18 cellular contexts compared by ENCODE assay signal in genomic region chr3:186451371-186451770, GRCh38.
DNase-seq lines count a peak whose midpoint lies in the region; ATAC-seq and TF ChIP-seq lines count a peak whose summit lies in the region.
"Had no signal": no experiment of that assay in that cellular context is flagged by ENCODE, and none has a peak within 500 bp of the region (broad histone marks: within the 10 kb centered on the region; RNA-seq: fewer than 3 reads in every experiment).

No MANE protein-coding gene starts in this region.

- peak overlapping the region; percentile 55 for H2AK9ac ChIP-seq in IMR-90 (replicated peaks; ENCODE audit: low read depth, low read length, poor library complexity)

- no peak overlapping the region for H2AFZ ChIP-seq in IMR-90 (replicated peaks; ENCODE audit: low read length, poor library complexity)

- no peak overlapping the region for H3K18ac ChIP-seq in IMR-90 (ENCODE audit: low read depth, low read length)

- H3K23ac ChIP-seq in IMR-90 (ENCODE audit: low read depth, low read length): no peak overlapping the region

- no peak for DNase-seq in IMR-90
- peak; percentile 83 for DNase-seq in NOMO-1 treated with DMSO at 0.1 percent for 48 hours (lab: John Stamatoyannopoulos, UW; ENCODE audit: unreplicated experiment)
- DNase-seq in coronary artery (ENCODE audit: low spot score): peak; percentile 21
- no peak for DNase-seq in NCI-H1694 treated with DMSO at 0.1 percent for 48 hours (lab: John Stamatoyannopoulos, UW)
- no peak for DNase-seq in NCI-H526 (lab: John Stamatoyannopoulos, UW)
- DNase-seq in NCI-H2081 (lab: John Stamatoyannopoulos, UW): no peak
- DNase-seq in NCI-H146 treated with DMSO at 0.1 percent for 48 hours (lab: John Stamatoyannopoulos, UW; ENCODE audit: unreplicated experiment): no peak
- DNase-seq: CD4-positive, alpha-beta T cell; DMS79; GF-D8; KBM-7; NCI-H1105 treated with DMSO at 0.1 percent for 48 hours; NCI-H2029 treated with DMSO at 0.1 percent for 48 hours; NCI-H510A; NCI-H82; SHP77 had no signal

- H3K56ac ChIP-seq in IMR-90 (ENCODE audit: extremely low read depth, insufficient read depth, low read length): no peak overlapping the region

- dilution Hi-C loops in IMR-90 (cut with HindIII; ENCODE audit: low sequenced_read_pairs, unreplicated experiment): no loop called here

- H4K20me1 ChIP-seq in IMR-90 (ENCODE audit: insufficient read depth, low read length): no peaks in the 10 kb centered on the region

- TF ChIP-seq POLR2A in IMR-90 (IDR thresholded peaks at IDR 0.05; ENCODE audit: low read depth, low read length): no peak

- no peak overlapping the region for H3K9ac ChIP-seq in IMR-90 (ENCODE audit: low read depth, low read length)

- peaks cover 12% of the 10 kb centered on the region for H3K27me3 ChIP-seq in IMR-90 (ENCODE audit: control insufficient read depth, insufficient read depth, low read length)

- H3K79me1 ChIP-seq in IMR-90 (ENCODE audit: low read depth in 1 of 2, low read length in 2 of 2): no peaks in the 10 kb centered on the region

- H4K91ac ChIP-seq in IMR-90 (ENCODE audit: insufficient read depth, low read depth, low read length): no peak overlapping the region

- H4K5ac ChIP-seq in IMR-90 (ENCODE audit: low read depth, low read length): no peak overlapping the region

- no peak overlapping the region for H3K4me2 ChIP-seq in IMR-90 (ENCODE audit: low read depth, low read length)
- H3K4me2 ChIP-seq: GM23338 had no signal

- POLR2A ChIA-PET in IMR-90 (lab: Charles Lee; ENCODE audit: unreplicated experiment): no interaction called here

- 88% methylated on average over 2 of the region's 6 CpGs; no CpG with 5 or more reads in 1 of the 2 experiments for WGBS in IMR-90 (ENCODE audit: extremely low coverage in 2 of 2, insufficient read length in 1 of 2), 2 experiments

- no peak for ATAC-seq in IMR-90 (ENCODE audit: low read depth)
- ATAC-seq: GM23338, HCT116 had no signal

- H3K36me3 ChIP-seq in IMR-90 (ENCODE audit: control insufficient read depth, insufficient read depth, low read length): no peaks in the 10 kb centered on the region

- H3K4me1 ChIP-seq in IMR-90 (ENCODE audit: control insufficient read depth, insufficient read depth, low read length): peaks cover 3% of the 10 kb centered on the region; the same call in 1 of the 2 replicates

- no peaks in the 10 kb centered on the region for H3K9me3 ChIP-seq in IMR-90 (ENCODE audit: control insufficient read depth, insufficient read depth, low read length)

- H3K14ac ChIP-seq in IMR-90 (replicated peaks; ENCODE audit: low read depth, low read length): no peak overlapping the region

- H2AK5ac ChIP-seq in IMR-90 (ENCODE audit: low read depth, low read length): no peak overlapping the region

- TF ChIP-seq RAD21 in IMR-90 (IDR thresholded peaks at IDR 0.05; ENCODE audit: low read length): no peak

- intact Hi-C loops in IMR-90 (cut with micrococcal nuclease): no loop called here

- H3K9me1 ChIP-seq in IMR-90 (ENCODE audit: insufficient read depth, low read length): no peaks in the 10 kb centered on the region

- BruUV-seq in IMR-90 (replicated peaks; lab: Mats Ljungman, UMichigan): no TSS peak

- no peak overlapping the region for H3K4me3 ChIP-seq in IMR-90 (ENCODE audit: insufficient read depth, low read depth, low read length)
- H3K4me3 ChIP-seq in coronary artery: no peak overlapping the region
- H3K4me3 ChIP-seq: GM23338 had no signal

- no peak for TF ChIP-seq CTCF in IMR-90 (conservative IDR thresholded peaks at IDR 0.05; ENCODE audit: low read depth, low read length)
- no peak for TF ChIP-seq CTCF in coronary artery (IDR thresholded peaks at IDR 0.05)

- no peak overlapping the region for H2BK120ac ChIP-seq in IMR-90 (ENCODE audit: low read depth, low read length)

- no peak overlapping the region for H2BK20ac ChIP-seq in IMR-90 (ENCODE audit: low read depth, low read length)

- H2BK5ac ChIP-seq in IMR-90 (ENCODE audit: low read depth, low read length, poor library complexity, severe bottlenecking): no peak overlapping the region

- H2BK15ac ChIP-seq in IMR-90 (ENCODE audit: low read depth, low read length): no peak overlapping the region

- H3K27ac ChIP-seq in IMR-90 (ENCODE audit: insufficient read depth, low read length) (no peak overlapping the region), coronary artery (no peak overlapping the region)

- H4K8ac ChIP-seq in IMR-90 (ENCODE audit: low read depth in 2 of 2, low read length in 2 of 2): no peak overlapping the region

- CTCF ChIA-PET in IMR-90 (lab: Yijun Ruan, JAX): no interaction called here

- in situ Hi-C loops in IMR-90 (cut with MboI; ENCODE audit: low sequenced_read_pairs): no loop called here

- no peak overlapping the region for H3K4ac ChIP-seq in IMR-90 (ENCODE audit: low read depth, low read length)

TF ChIP-seq in IMR-90, 13 proteins besides CTCF, POLR2A, EP300 and RAD21:
- TF ChIP-seq RCOR1 (IDR thresholded peaks at IDR 0.05; ENCODE audit: insufficient replicate concordance, low read length): no peak
- no peak for TF ChIP-seq FOS (IDR thresholded peaks at IDR 0.05; ENCODE audit: low read depth, low read length)
- TF ChIP-seq MAZ (IDR thresholded peaks at IDR 0.05; ENCODE audit: borderline replicate concordance, low read depth, low read length): no peak
- no peak for TF ChIP-seq USF2 (IDR thresholded peaks at IDR 0.05; ENCODE audit: low read depth, low read length)
- TF ChIP-seq RFX5 (IDR thresholded peaks at IDR 0.05; ENCODE audit: low read depth, low read length): no peak
- no peak for TF ChIP-seq ELK1 (IDR thresholded peaks at IDR 0.05; ENCODE audit: borderline replicate concordance, low read depth, low read length)
- TF ChIP-seq NFE2L2 (IDR thresholded peaks at IDR 0.05; ENCODE audit: low read depth, low read length): no peak
- TF ChIP-seq MAFK (IDR thresholded peaks at IDR 0.05; ENCODE audit: low read depth, low read length): no peak
- TF ChIP-seq MXI1 (IDR thresholded peaks at IDR 0.05; ENCODE audit: borderline replicate concordance, low read depth, low read length): no peak
- no peak for TF ChIP-seq CHD1 (IDR thresholded peaks at IDR 0.05; ENCODE audit: low read depth, low read length)
- TF ChIP-seq CEBPB (IDR thresholded peaks at IDR 0.05; ENCODE audit: low read depth, low read length): no peak
- no peak for TF ChIP-seq SMC3 (IDR thresholded peaks at IDR 0.05; ENCODE audit: low read depth, low read length)
- no peak for TF ChIP-seq BHLHE40 (IDR thresholded peaks at IDR 0.05; ENCODE audit: low read depth, low read length)

Comparison
In these comparisons a context has a peak if more than half of its experiments do, and no peak if none do; other contexts are left out.
1. DNase-seq: peak in NOMO-1 treated with DMSO at 0.1 percent for 48 hours (single experiment) and coronary artery (single experiment); none in IMR-90 (single experiment), NCI-H1694 treated with DMSO at 0.1 percent for 48 hours (single experiment), NCI-H526 (0 of 2), NCI-H2081 (0 of 2) and NCI-H146 treated with DMSO at 0.1 percent for 48 hours (single experiment).